Comparison of ENCODE assay signal across 13 cellular contexts in genomic region chr17:17011043-17011907, GRCh38. TPM values are rescaled to one million over a fixed set of nuclear protein-coding genes. Genes with fewer than 3 reads are reported as not detected.
DNase-seq lines count a peak whose midpoint lies in the region; ATAC-seq, FAIRE-seq and TF ChIP-seq lines count a peak whose summit lies in the region.
"Not testable (repeated sequence)": the region's sequence is repeated elsewhere in the genome, so short reads cannot be mapped to it uniquely, and the experiment has no call there.
"Had no signal": no experiment of that assay in that cellular context is flagged by ENCODE, and none has a peak within 500 bp of the region (broad histone marks: within the 10 kb centered on the region; RNA-seq: fewer than 3 reads in every experiment).

No MANE protein-coding gene starts in this region.

- H3K4me3 Mint-ChIP-seq in activated T-cell treated with anti-CD3 and anti-CD28 coated beads, Interleukin-2, amount 50 U/mL, for 24 hours, result not testable (repeated sequence)

- not testable (repeated sequence) for H2BK120ac ChIP-seq in mesenchymal stem cell (ENCODE audit: low read depth, low read length)

- POLR2A ChIA-PET in endothelial cell of umbilical vein (lab: Charles Lee), result not testable (repeated sequence)

- FAIRE-seq in endothelial cell of umbilical vein (lab: Jason Lieb, UNC), result peak; percentile 100

- not testable (repeated sequence) for TF ChIP-seq EP300 in stomach (IDR thresholded peaks at IDR 0.05)

- dilution Hi-C loops in endothelial cell of umbilical vein (cut with MboI; ENCODE audit: extremely low pct_ligation_motif_present, low sequenced_read_pairs), result not testable (repeated sequence)

- H3K9me1 ChIP-seq in endothelial cell of umbilical vein (replicated peaks; ENCODE audit: control insufficient read depth, extremely low read depth, insufficient read depth, low read length), result not testable (repeated sequence)

- H2BK12ac ChIP-seq in mesenchymal stem cell (ENCODE audit: low read length in 2 of 2), result not testable (repeated sequence)

- peak overlapping the region; percentile 21 for H3K4me2 ChIP-seq in endothelial cell of umbilical vein (ENCODE audit: insufficient read depth, low read length)
- H3K4me2 ChIP-seq in mesenchymal stem cell (ENCODE audit: low read length, poor library complexity, severe bottlenecking), result not testable (repeated sequence)

- WGBS in mesenchymal stem cell, result no CpG with 5 or more reads among the region's 12 CpGs
- 28 to 50% (median 41%) methylated on average over 2 to 6 of the region's 12 CpGs for WGBS in stomach, 5 donors

- not testable (repeated sequence) for H3K14ac ChIP-seq in mesenchymal stem cell (ENCODE audit: low read length in 2 of 2)

- H3K4me1 ChIP-seq in endothelial cell of umbilical vein (ENCODE audit: control insufficient read depth, extremely low read depth, insufficient read depth, low read length); mesenchymal stem cell (ENCODE audit: control insufficient read depth, insufficient read depth, low read depth, low read length): not testable (repeated sequence)
- peaks cover 7 to 27% (median 15%) of the 10 kb centered on the region in 4 donors for H3K4me1 ChIP-seq in stomach

- CTCF ChIA-PET in endothelial cell of umbilical vein (lab: Charles Lee), result not testable (repeated sequence)

- H3K4me1 Mint-ChIP-seq in activated T-cell treated with anti-CD3 and anti-CD28 coated beads, Interleukin-2, amount 50 U/mL, for 24 hours (ENCODE audit: low read depth), result peaks cover 17% of the 10 kb centered on the region

- H3K4ac ChIP-seq in mesenchymal stem cell (ENCODE audit: low read depth in 1 of 2, low read length in 2 of 2), result not testable (repeated sequence)

- not testable (repeated sequence) for H2BK5ac ChIP-seq in mesenchymal stem cell (ENCODE audit: low read depth, low read length, poor library complexity, severe bottlenecking)

- not testable (repeated sequence) for H3K27me3 Mint-ChIP-seq in activated T-cell treated with anti-CD3 and anti-CD28 coated beads, Interleukin-2, amount 50 U/mL, for 24 hours

- H3K9me3 ChIP-seq in endothelial cell of umbilical vein (replicated peaks; ENCODE audit: control insufficient read depth, insufficient read depth, low read length); mesenchymal stem cell (ENCODE audit: control insufficient read depth, low read length); stomach: not testable (repeated sequence)

- not testable (repeated sequence) for H2AFZ ChIP-seq in endothelial cell of umbilical vein (ENCODE audit: low read depth, low read length); mesenchymal stem cell (ENCODE audit: low read depth, low read length)

- H3K18ac ChIP-seq in mesenchymal stem cell (ENCODE audit: low read depth in 1 of 2, low read length in 2 of 2), result not testable (repeated sequence)

- not testable (repeated sequence) for H4K20me1 ChIP-seq in endothelial cell of umbilical vein (replicated peaks; ENCODE audit: control insufficient read depth, extremely low read depth, insufficient read depth, low read length)

- TF ChIP-seq POLR2A in endothelial cell of umbilical vein (IDR thresholded peaks at IDR 0.05; ENCODE audit: low read depth, low read length); stomach (IDR thresholded peaks at IDR 0.05): not testable (repeated sequence)

- H3K27me3 ChIP-seq in endothelial cell of umbilical vein (ENCODE audit: control insufficient read depth in 2 of 2, insufficient read depth in 2 of 2, low read length in 2 of 2); mesenchymal stem cell (ENCODE audit: control insufficient read depth in 1 of 2, insufficient read depth in 1 of 2, low read length in 2 of 2); stomach: not testable (repeated sequence)

- not testable (repeated sequence) for H4K8ac ChIP-seq in mesenchymal stem cell (ENCODE audit: low read length)

- not testable (repeated sequence) for H2AK5ac ChIP-seq in mesenchymal stem cell (ENCODE audit: low read length, severe bottlenecking)

- intact Hi-C loops in endothelial cell of umbilical vein (cut with micrococcal nuclease); left cardiac atrium (cut with DNase I); stomach (cut with DNase I; ENCODE audit: low total_unique reads): not testable (repeated sequence)

- peak; percentile 49 to 70 for ATAC-seq in left cardiac atrium

- not testable (repeated sequence) for H3K9ac ChIP-seq in endothelial cell of umbilical vein (replicated peaks; ENCODE audit: extremely low read depth, insufficient read depth, low read length); mesenchymal stem cell (ENCODE audit: low read length)

- H3K36me3 Mint-ChIP-seq in activated T-cell treated with anti-CD3 and anti-CD28 coated beads, Interleukin-2, amount 50 U/mL, for 24 hours (ENCODE audit: low read depth), result not testable (repeated sequence)

- not testable (repeated sequence) for H3K79me2 ChIP-seq in endothelial cell of umbilical vein (ENCODE audit: control insufficient read depth, insufficient read depth, low read length)

- not testable (repeated sequence) for H2BK15ac ChIP-seq in mesenchymal stem cell (ENCODE audit: low read depth, poor library complexity, severe bottlenecking)

- BruUV-seq in endothelial cell of umbilical vein (replicated peaks; lab: Mats Ljungman, UMichigan), result not testable (repeated sequence)

- not testable (repeated sequence) for H3K79me1 ChIP-seq in mesenchymal stem cell (replicated peaks; ENCODE audit: low read length, poor library complexity, severe bottlenecking)

- peak overlapping the region; percentile 24 for H3K27ac ChIP-seq in endothelial cell of umbilical vein (ENCODE audit: insufficient read depth, low read depth, low read length)
- H3K27ac ChIP-seq in mesenchymal stem cell (ENCODE audit: low read length, poor library complexity, severe bottlenecking), result not testable (repeated sequence)
- H3K27ac ChIP-seq in stomach, result peak overlapping the region; percentile 58 to 88 (median 72)

- H3K4me3 ChIP-seq in AG10803 (ENCODE audit: low read length); HFF-Myc (replicated peaks; ENCODE audit: low read depth, low read length); endothelial cell of umbilical vein (replicated peaks in 1 of 3; ENCODE audit: insufficient read depth in 1 of 3, low read depth in 1 of 3, low read length in 3 of 3); mesenchymal stem cell (ENCODE audit: insufficient read depth in 1 of 2, low read depth in 1 of 2, low read length in 2 of 2); stomach: not testable (repeated sequence)

- H3K36me3 ChIP-seq in endothelial cell of umbilical vein (ENCODE audit: control insufficient read depth in 2 of 2, extremely low read depth in 1 of 2, insufficient read depth in 2 of 2, low read length in 2 of 2); mesenchymal stem cell (ENCODE audit: control insufficient read depth in 1 of 2, insufficient read depth in 2 of 2, low read depth in 1 of 2, low read length in 2 of 2); stomach: not testable (repeated sequence)

- peak; percentile 95 for DNase-seq in AG10803 (ENCODE audit: low read depth)
- peak; percentile 51 for DNase-seq in HFF-Myc (ENCODE audit: extremely low read depth, low read depth)
- DNase-seq in NOMO-1 treated with dmso at 0.1 percent for 144 hours (lab: John Stamatoyannopoulos, UW; ENCODE audit: unreplicated experiment), result peak; percentile 6
- peak; percentile 12 for DNase-seq in activated T-cell treated with anti-CD3 and anti-CD28 coated beads, Interleukin-2, amount 50 U/mL, for 24 hours
- not testable (repeated sequence) for DNase-seq in endothelial cell of umbilical vein (ENCODE audit: low read depth, low spot score); stomach
- DNase-seq in left cardiac atrium, result peak; percentile 45
- peak; percentile 94 for DNase-seq in mesenchymal stem cell

- H3K9me3 Mint-ChIP-seq in activated T-cell treated with anti-CD3 and anti-CD28 coated beads, Interleukin-2, amount 50 U/mL, for 24 hours, result not testable (repeated sequence)

- TF ChIP-seq CTCF in AG10803 (conservative IDR thresholded peaks at IDR 0.05; ENCODE audit: low read length); HFF-Myc (IDR thresholded peaks at IDR 0.05; ENCODE audit: low read depth, low read length, missing control alignments); endothelial cell of umbilical vein (IDR thresholded peaks at IDR 0.05; ENCODE audit: extremely low read depth in 1 of 2, insufficient read depth in 1 of 2, low read depth in 1 of 2, low read length in 2 of 2); stomach (IDR thresholded peaks at IDR 0.05): not testable (repeated sequence)

- not testable (repeated sequence) for H3K27ac Mint-ChIP-seq in activated T-cell treated with anti-CD3 and anti-CD28 coated beads, Interleukin-2, amount 50 U/mL, for 24 hours

- H3K23ac ChIP-seq in mesenchymal stem cell (ENCODE audit: low read length in 2 of 2), result not testable (repeated sequence)

- peak overlapping the region; percentile 50 for H4K91ac ChIP-seq in mesenchymal stem cell (ENCODE audit: low read length)

RNA-seq across cellular contexts. Expression of gene MPRIP, which starts 31.0 kb away (rescaled TPM):
- 246 and 262 TPM in 2 replicates for total RNA-seq in endothelial cell of umbilical vein
- 94.6 and 102 TPM in 2 replicates for polyA plus RNA-seq in endothelial cell of umbilical vein
- 84.4 and 92.1 TPM in 2 replicates for polyA plus RNA-seq in endothelial cell of umbilical vein (2011; cell fraction: cytosol; rRNA removed)
- 160 and 171 TPM in 2 replicates for polyA plus RNA-seq in endothelial cell of umbilical vein (2011; cell fraction: nucleus; rRNA removed)
- 165 and 190 TPM in 2 replicates for polyA plus RNA-seq in endothelial cell of umbilical vein (2012)
- 177 and 225 TPM in 2 replicates for polyA minus RNA-seq in endothelial cell of umbilical vein
- 72.5 TPM for polyA minus RNA-seq in endothelial cell of umbilical vein (2011; cell fraction: cytosol; rRNA and poly(A)+ RNA removed)
- polyA minus RNA-seq in endothelial cell of umbilical vein (2011; cell fraction: nucleus; rRNA and poly(A)+ RNA removed), result 129 and 135 TPM in 2 replicates
- 100 to 1,000 TPM; 247 to 329 TPM for total RNA-seq in left cardiac atrium
- 112 TPM for polyA plus RNA-seq in mesenchymal stem cell (2013, experiment 1 of 2)
- 112 TPM for polyA plus RNA-seq in mesenchymal stem cell (2013, experiment 2 of 2)
- 100 to 1,000 TPM; 145 to 518 (median 261) TPM for total RNA-seq in stomach
- 100 to 1,000 TPM in 2 of 3 donors, 10 to 100 TPM in 1; 80.2 to 123 (median 114) TPM for polyA plus RNA-seq in stomach

RNA-seq across cellular contexts. Expression of gene TNFRSF13B, which starts 39.4 kb away (rescaled TPM):
- total RNA-seq in endothelial cell of umbilical vein, result not detected in 2 replicates
- polyA plus RNA-seq in endothelial cell of umbilical vein, result not detected in 2 replicates
- polyA plus RNA-seq in endothelial cell of umbilical vein (2011; cell fraction: cytosol; rRNA removed), result not detected in 2 replicates
- polyA plus RNA-seq in endothelial cell of umbilical vein (2011; cell fraction: nucleus; rRNA removed), result not detected in 2 replicates
- polyA plus RNA-seq in endothelial cell of umbilical vein (2012), result not detected in 2 replicates
- polyA minus RNA-seq in endothelial cell of umbilical vein, result not detected in 2 replicates
- polyA minus RNA-seq in endothelial cell of umbilical vein (2011; cell fraction: cytosol; rRNA and poly(A)+ RNA removed), result not detected
- polyA minus RNA-seq in endothelial cell of umbilical vein (2011; cell fraction: nucleus; rRNA and poly(A)+ RNA removed), result not detected in 2 replicates
- not detected for total RNA-seq in left cardiac atrium
- polyA plus RNA-seq in mesenchymal stem cell (2013, experiment 1 of 2), result not detected
- not detected for polyA plus RNA-seq in mesenchymal stem cell (2013, experiment 2 of 2)
- total RNA-seq in stomach, result under 1 TPM in 1 of 5 donors, not detected in 4; 0.37 TPM
- 1 to 10 TPM in 2 of 3 donors, under 1 TPM in 1; 0.25 to 1.8 (median 1.8) TPM for polyA plus RNA-seq in stomach
- total RNA-seq: activated CD4-positive, alpha-beta memory T cell treated with anti-CD3 and anti-CD28 coated beads for 36 hours; CD4-positive, alpha-beta T cell; G401; mesothelial cell of epicardium; osteoblast had no signal
